In genomic region chr10:131688304-131688703, GRCh38 we compare ENCODE assay signal across 2 cellular contexts.
TF ChIP-seq lines count a peak whose summit lies in the region.

No MANE protein-coding gene starts in this region.

TF ChIP-seq in HepG2, 621 proteins besides CTCF, POLR2A, EP300 and RAD21:
- TF ChIP-seq, protein P1, sequence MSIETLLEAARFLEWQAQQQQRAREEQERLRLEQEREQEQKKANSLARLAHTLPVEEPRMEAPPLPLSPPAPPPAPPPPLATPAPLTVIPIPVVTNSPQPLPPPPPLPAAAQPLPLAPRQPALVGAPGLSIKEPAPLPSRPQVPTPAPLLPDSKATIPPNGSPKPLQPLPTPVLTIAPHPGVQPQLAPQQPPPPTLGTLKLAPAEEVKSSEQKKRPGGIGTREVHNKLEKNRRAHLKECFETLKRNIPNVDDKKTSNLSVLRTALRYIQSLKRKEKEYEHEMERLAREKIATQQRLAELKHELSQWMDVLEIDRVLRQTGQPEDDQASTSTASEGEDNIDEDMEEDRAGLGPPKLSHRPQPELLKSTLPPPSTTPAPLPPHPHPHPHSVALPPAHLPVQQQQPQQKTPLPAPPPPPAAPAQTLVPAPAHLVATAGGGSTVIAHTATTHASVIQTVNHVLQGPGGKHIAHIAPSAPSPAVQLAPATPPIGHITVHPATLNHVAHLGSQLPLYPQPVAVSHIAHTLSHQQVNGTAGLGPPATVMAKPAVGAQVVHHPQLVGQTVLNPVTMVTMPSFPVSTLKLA (IDR thresholded peaks at IDR 0.05), result peak; percentile 96
- TF ChIP-seq PATZ1 (CRISPR knock-in tag; IDR thresholded peaks at IDR 0.05) (no peak), NR2F1 (CRISPR knock-in tag; IDR thresholded peaks at IDR 0.05) (no peak)
TF ChIP-seq in HepG2: peak in this region for 1.

TF ChIP-seq in H1, 55 proteins besides CTCF, POLR2A, EP300 and RAD21 (continued from another document):
- TF ChIP-seq CBX8 (IDR thresholded peaks at IDR 0.05; ENCODE audit: borderline replicate concordance, low read depth, low read length) (no peak), SIN3A (conservative IDR thresholded peaks at IDR 0.05 in 1 of 2, IDR thresholded peaks at IDR 0.05 in 1 of 2; ENCODE audit: low read depth in 1 of 2, low read length in 2 of 2) (no peak), TAF1 (IDR thresholded peaks at IDR 0.05; ENCODE audit: low read depth, low read length) (no peak), HDAC2 (IDR thresholded peaks at IDR 0.05; ENCODE audit: borderline replicate concordance in 1 of 2, low read depth in 2 of 2, low read length in 2 of 2) (no peak), CHD1 (IDR thresholded peaks at IDR 0.05; ENCODE audit: low read depth, low read length) (no peak), TBP (IDR thresholded peaks at IDR 0.05; ENCODE audit: low read depth, low read length) (no peak)
TF ChIP-seq in H1: peak in this region for 0.
